ENCODE assay signal across 8 cellular contexts in genomic region chr16:3149193-3149530, GRCh38. TPM values are rescaled to one million over a fixed set of nuclear protein-coding genes. Genes with fewer than 3 reads are reported as not detected.
DNase-seq lines count a peak whose midpoint lies in the region; ATAC-seq and TF ChIP-seq lines count a peak whose summit lies in the region.

No MANE protein-coding gene starts in this region.

- peaks cover 4% of the 10 kb centered on the region for H3K4me1 ChIP-seq in mesodermal cell (ENCODE audit: control insufficient read depth, insufficient read depth, low read length, poor library complexity, severe bottlenecking)

- ATAC-seq in stimulated activated naive CD8-positive, alpha-beta T cell treated with anti-CD3 and anti-CD28 coated beads, Interleukin-15, Interleukin-2, amounts not matched to agents 100 U/mL and 50 U/mL, for 24 hours: no peak
- ATAC-seq in HG02870 (IDR thresholded peaks at IDR 0.05; ENCODE audit: unreplicated experiment) (no peak), GM21717 (IDR thresholded peaks at IDR 0.05; ENCODE audit: unreplicated experiment) (no peak)

- H3K27me3 Mint-ChIP-seq in stimulated activated naive CD8-positive, alpha-beta T cell treated with anti-CD3 and anti-CD28 coated beads, Interleukin-15, Interleukin-2, amounts not matched to agents 100 ng/mL and 50 ng/mL, for 24 hours: peaks cover 5% of the 10 kb centered on the region

- peak overlapping the region; percentile 86 for H3K4me3 Mint-ChIP-seq in stimulated activated naive CD8-positive, alpha-beta T cell treated with anti-CD3 and anti-CD28 coated beads, Interleukin-15, Interleukin-2, amounts not matched to agents 100 ng/mL and 50 ng/mL, for 24 hours

- WGBS in mesodermal cell (ENCODE audit: insufficient coverage in 2 of 2), 2 experiments: 89 to 100% methylated on average over 3 to 6 of the region's 6 CpGs

- no peaks in the 10 kb centered on the region for H3K9me3 ChIP-seq in mesodermal cell (ENCODE audit: control insufficient read depth, low read length)

- no peaks in the 10 kb centered on the region for H3K9me3 Mint-ChIP-seq in stimulated activated naive CD8-positive, alpha-beta T cell treated with anti-CD3 and anti-CD28 coated beads, Interleukin-15, Interleukin-2, amounts not matched to agents 100 ng/mL and 50 ng/mL, for 24 hours

- H3K4me1 Mint-ChIP-seq in stimulated activated naive CD8-positive, alpha-beta T cell treated with anti-CD3 and anti-CD28 coated beads, Interleukin-15, Interleukin-2, amounts not matched to agents 100 ng/mL and 50 ng/mL, for 24 hours (ENCODE audit: low read depth): peaks cover 31% of the 10 kb centered on the region

- no peak for DNase-seq in stimulated activated naive CD8-positive, alpha-beta T cell treated with anti-CD3 and anti-CD28 coated beads, Interleukin-15, Interleukin-2, amounts not matched to agents 100 U/mL and 50 U/mL, for 24 hours
- DNase-seq in astrocyte of the cerebellum (ENCODE audit: low read depth): no peak
- no peak for DNase-seq in GM13976 (ENCODE audit: low spot score)
- DNase-seq in amniotic stem cell (lab: John Stamatoyannopoulos, UW): no peak

- no peak overlapping the region for H3K27ac ChIP-seq in mesodermal cell (ENCODE audit: low read depth, low read length, severe bottlenecking)

- in situ Hi-C loops in astrocyte of the cerebellum (cut with HindIII; ENCODE audit: low sequenced_read_pairs): no loop called here
- in situ Hi-C loops in GM13976 (cut with MboI; ENCODE audit: low sequenced_read_pairs, unreplicated experiment): no loop called here

- no peaks in the 10 kb centered on the region for H3K36me3 ChIP-seq in mesodermal cell (ENCODE audit: control insufficient read depth, insufficient read depth, low read length)

- H3K27ac Mint-ChIP-seq in stimulated activated naive CD8-positive, alpha-beta T cell treated with anti-CD3 and anti-CD28 coated beads, Interleukin-15, Interleukin-2, amounts not matched to agents 100 ng/mL and 50 ng/mL, for 24 hours: no peak overlapping the region

- H3K4me3 ChIP-seq in astrocyte of the cerebellum (ENCODE audit: low read depth, low read length) (peak overlapping the region; percentile 67), mesodermal cell (ENCODE audit: extremely low read depth, insufficient read depth, low read length, poor library complexity, severe bottlenecking) (peak overlapping the region; percentile 66)

- TF ChIP-seq CTCF in astrocyte of the cerebellum (IDR thresholded peaks at IDR 0.05; ENCODE audit: low read depth, low read length, missing control alignments) (no peak), GM13976 (IDR thresholded peaks at IDR 0.05; ENCODE audit: borderline replicate concordance, control extremely low read depth, extremely low read depth, insufficient read depth, missing control alignments) (no peak)

- H3K36me3 Mint-ChIP-seq in stimulated activated naive CD8-positive, alpha-beta T cell treated with anti-CD3 and anti-CD28 coated beads, Interleukin-15, Interleukin-2, amounts not matched to agents 100 ng/mL and 50 ng/mL, for 24 hours (ENCODE audit: low read depth): peaks cover 5% of the 10 kb centered on the region

RNA-seq across cellular contexts. Expression of gene ZNF213, which starts 14.3 kb away (rescaled TPM):
- polyA plus RNA-seq in mesodermal cell (2013, experiment 1 of 2): 10.0 TPM
- 8.3 TPM for polyA plus RNA-seq in mesodermal cell (2013, experiment 2 of 2)

RNA-seq across cellular contexts. Expression of gene ZNF205, which starts 36.8 kb away (rescaled TPM):
- 15.9 TPM for polyA plus RNA-seq in mesodermal cell (2013, experiment 1 of 2)
- 14.3 TPM for polyA plus RNA-seq in mesodermal cell (2013, experiment 2 of 2)

RNA-seq across cellular contexts. Expression of gene OR1F1, which starts 38.8 kb away (rescaled TPM):
- polyA plus RNA-seq in mesodermal cell (2013, experiment 1 of 2): 0.33 TPM
- polyA plus RNA-seq in mesodermal cell (2013, experiment 2 of 2): 0.35 TPM

RNA-seq across cellular contexts. Expression of gene ZSCAN10, which starts 50.1 kb away (rescaled TPM):
- 1.2 TPM for polyA plus RNA-seq in mesodermal cell (2013, experiment 1 of 2)
- 0.66 TPM for polyA plus RNA-seq in mesodermal cell (2013, experiment 2 of 2)
